Comparison of ENCODE assay signal across 19 cellular contexts in genomic region chr4:89704651-89705395, GRCh38.
DNase-seq lines count a peak whose midpoint lies in the region; ATAC-seq and TF ChIP-seq lines count a peak whose summit lies in the region.
"Had no signal": no experiment of that assay in that cellular context is flagged by ENCODE, and none has a peak within 500 bp of the region (broad histone marks: within the 10 kb centered on the region; RNA-seq: fewer than 3 reads in every experiment).

No MANE protein-coding gene starts in this region.

- H3K4me1 ChIP-seq in endodermal cell (ENCODE audit: control insufficient read depth, insufficient read depth, low read length) (peaks cover 13% of the 10 kb centered on the region), heart left ventricle (peaks cover 0 to 7% (median 0%) of the 10 kb centered on the region in 12 donors)

- H3K9me3 ChIP-seq in endodermal cell (ENCODE audit: control insufficient read depth, low read length) (no peaks in the 10 kb centered on the region), heart left ventricle (no peaks in the 10 kb centered on the region)

- no peak for TF ChIP-seq CTCF in endodermal cell (conservative IDR thresholded peaks at IDR 0.05)
- TF ChIP-seq CTCF in heart left ventricle (IDR thresholded peaks at IDR 0.05), result no peak

- peak overlapping the region; percentile 33 for H3K27ac ChIP-seq in temporal lobe (ENCODE audit: low read depth, low read length)
- H3K27ac ChIP-seq in endodermal cell (ENCODE audit: low read depth, low read length), result no peak overlapping the region
- no peak overlapping the region for H3K27ac ChIP-seq in heart left ventricle
- H3K27ac ChIP-seq: C4-2B had no signal

- no peaks in the 10 kb centered on the region for H3K36me3 ChIP-seq in endodermal cell (ENCODE audit: control insufficient read depth, insufficient read depth, low read length)
- no peaks in the 10 kb centered on the region for H3K36me3 ChIP-seq in heart left ventricle

- 95 to 100% methylated on average over 1 of the region's 2 CpGs for WGBS in endodermal cell (ENCODE audit: insufficient coverage in 1 of 2, insufficient read length in 1 of 2), 2 experiments
- 91 to 92% (median 92%) methylated on average over 2 of the region's 2 CpGs for WGBS in heart left ventricle, 4 donors

- DNase-seq in NCI-H1092 treated with DMSO at 0.1 percent for 48 hours (lab: John Stamatoyannopoulos, UW), result peak; percentile 3
- peak; percentile 27 to 55 for DNase-seq in NCI-H524 (lab: John Stamatoyannopoulos, UW)
- DNase-seq in cerebellum (ENCODE audit: low spot score), result peak; percentile 30
- DNase-seq in endodermal cell, result no peak
- DNase-seq in heart left ventricle, result no peak
- DNase-seq: AML-193, DMS153, GF-D8, HCEC 1CT, IMR-90, NCI-H2107, NCI-H226, Right ventricle myocardium superior, SW 1271 had no signal

- TF ChIP-seq POLR2A in heart left ventricle (IDR thresholded peaks at IDR 0.05), result no peak

- no peaks in the 10 kb centered on the region for H3K9me3 Mint-ChIP-seq in endodermal cell
- H3K9me3 Mint-ChIP-seq: GM23338 had no signal

- no peak overlapping the region for H3K27ac Mint-ChIP-seq in endodermal cell
- H3K27ac Mint-ChIP-seq: GM23338 had no signal

- no peak overlapping the region for H3K4me3 Mint-ChIP-seq in endodermal cell
- H3K4me3 Mint-ChIP-seq: GM23338 had no signal

- no peaks in the 10 kb centered on the region for H3K27me3 ChIP-seq in endodermal cell (ENCODE audit: control insufficient read depth, insufficient read depth, low read length, poor library complexity, severe bottlenecking)
- H3K27me3 ChIP-seq in heart left ventricle, result no peaks in the 10 kb centered on the region

- no peak overlapping the region for H3K4me3 ChIP-seq in endodermal cell (ENCODE audit: low read length)
- H3K4me3 ChIP-seq in heart left ventricle, result no peak overlapping the region
- H3K4me3 ChIP-seq: GM23338 had no signal

- intact Hi-C loops in heart left ventricle (cut with DNase I), result no loop called here

- H3K9ac ChIP-seq in endodermal cell (ENCODE audit: extremely low read depth, low read length, poor library complexity, severe bottlenecking), result no peak overlapping the region

- H3K36me3 Mint-ChIP-seq in endodermal cell (ENCODE audit: low read depth), result no peaks in the 10 kb centered on the region

- no peaks in the 10 kb centered on the region for H3K27me3 Mint-ChIP-seq in endodermal cell (ENCODE audit: insufficient read depth)

- ATAC-seq in activated CD4-positive, CD25-positive, alpha-beta regulatory T cell treated with anti-CD3 and anti-CD28 coated beads, Interleukin-2, amount 50 U/mL, for 24 hours, result no peak
- ATAC-seq in HG02970 (IDR thresholded peaks at IDR 0.05; ENCODE audit: low FRiP score, unreplicated experiment), result no peak
- ATAC-seq in heart left ventricle, result no peak
- ATAC-seq: GM23338 had no signal

- H3K4me1 Mint-ChIP-seq in endodermal cell, result peaks cover 21% of the 10 kb centered on the region

Comparison
In these comparisons a context has a peak if more than half of its experiments do, and no peak if none do; other contexts are left out.
1. DNase-seq: peak in NCI-H1092 treated with DMSO at 0.1 percent for 48 hours (single experiment), NCI-H524 (2 of 2) and cerebellum (single experiment); none in endodermal cell (single experiment) and heart left ventricle (0 of 5).